ENCODE assay signal across 8 cellular contexts in genomic region chr7:141550694-141551079, GRCh38. TPM values are rescaled to one million over a fixed set of nuclear protein-coding genes. Genes with fewer than 3 reads are reported as not detected.
A peak's percentile ranks its signal among the peaks of the same experiment; 100 is the strongest.
DNase-seq lines count a peak whose midpoint lies in the region; ATAC-seq and TF ChIP-seq lines count a peak whose summit lies in the region.

No MANE protein-coding gene starts in this region.

- H3K9me3 Mint-ChIP-seq in memory B cell (no peaks in the 10 kb centered on the region), type B pancreatic cell (no peaks in the 10 kb centered on the region)

- no peaks in the 10 kb centered on the region for H3K4me1 ChIP-seq in NT2/D1 (ENCODE audit: insufficient read depth, insufficient read length)
- H3K4me1 ChIP-seq in colonic mucosa, result peaks cover 8% of the 10 kb centered on the region

- H3K27me3 ChIP-seq in NT2/D1 (ENCODE audit: insufficient read depth, insufficient read length) (no peaks in the 10 kb centered on the region), colonic mucosa (no peaks in the 10 kb centered on the region)

- H3K36me3 ChIP-seq in NT2/D1 (ENCODE audit: insufficient read depth, insufficient read length, low read length) (peaks cover 17% of the 10 kb centered on the region), colonic mucosa (no peaks in the 10 kb centered on the region)

- H3K4me3 Mint-ChIP-seq in memory B cell, result peak overlapping the region; percentile 86
- H3K4me3 Mint-ChIP-seq in type B pancreatic cell, result peak overlapping the region; percentile 92

- peaks cover 1% of the 10 kb centered on the region for H3K27me3 Mint-ChIP-seq in memory B cell
- no peaks in the 10 kb centered on the region for H3K27me3 Mint-ChIP-seq in type B pancreatic cell

- peak overlapping the region; percentile 86 for H3K9ac ChIP-seq in NT2/D1 (ENCODE audit: insufficient read length, low read depth)
- peak overlapping the region; percentile 58 to 92 for H3K9ac ChIP-seq in colonic mucosa (ENCODE audit: low read depth in 2 of 2, low read length in 2 of 2)

- H3K27ac ChIP-seq in colonic mucosa, result no peak overlapping the region

- H3K27ac Mint-ChIP-seq in memory B cell (peak overlapping the region; percentile 82), type B pancreatic cell (peak overlapping the region; percentile 63)

- H3K9me3 ChIP-seq in NT2/D1 (ENCODE audit: insufficient read depth, low read length), result no peaks in the 10 kb centered on the region
- no peaks in the 10 kb centered on the region for H3K9me3 ChIP-seq in colonic mucosa

- DNase-seq in AG20443 (ENCODE audit: low spot score), result peak; percentile 31
- no peak for DNase-seq in NT2/D1 (ENCODE audit: low read depth, low spot score)
- peak; percentile 19 for DNase-seq in colonic mucosa
- no peak for DNase-seq in memory B cell (ENCODE audit: low spot score in 2 of 2)
- DNase-seq in type B pancreatic cell (ENCODE audit: extremely low spot score, unreplicated experiment), result no peak
- no peak for DNase-seq in GOT3 (lab: John Stamatoyannopoulos, UW)

- H3K4me1 Mint-ChIP-seq in memory B cell (peaks cover 21% of the 10 kb centered on the region), type B pancreatic cell (ENCODE audit: unreplicated experiment) (peaks cover 20% of the 10 kb centered on the region)

- intact Hi-C loops in colonic mucosa (cut with DNase I), result no loop called here

- H3K36me3 Mint-ChIP-seq in memory B cell, result peaks cover 3% of the 10 kb centered on the region
- H3K36me3 Mint-ChIP-seq in type B pancreatic cell, result peaks cover 6% of the 10 kb centered on the region

- H3K4me3 ChIP-seq in NT2/D1 (ENCODE audit: insufficient read length, low read depth), result peak overlapping the region; percentile 92
- peak overlapping the region; percentile 92 for H3K4me3 ChIP-seq in colonic mucosa

- ATAC-seq in GM19372 (IDR thresholded peaks at IDR 0.05; ENCODE audit: low read depth, unreplicated experiment) (peak; percentile 5), memory B cell (ENCODE audit: low read depth) (no peak), HG02798 (IDR thresholded peaks at IDR 0.05; ENCODE audit: poor library complexity, unreplicated experiment) (no peak)

- no peak for TF ChIP-seq CTCF in colonic mucosa (IDR thresholded peaks at IDR 0.05)
- no peak for TF ChIP-seq CTCF in type B pancreatic cell (conservative IDR thresholded peaks at IDR 0.05)

RNA-seq across cellular contexts. Expression of gene AGK, which starts 0.5 kb away (rescaled TPM):
- 10 to 100 TPM; 19.6 to 21.1 TPM for total RNA-seq in colonic mucosa
- total RNA-seq in type B pancreatic cell (ENCODE audit: low replicate concordance), result 28.7 and 31.9 TPM in 2 replicates

Comparison
In these comparisons a context has a peak if more than half of its experiments do, and no peak if none do; other contexts are left out.
1. DNase-seq: peak in AG20443 (single experiment) and colonic mucosa (single experiment); none in NT2/D1 (single experiment), memory B cell (0 of 2), type B pancreatic cell (single experiment) and GOT3 (single experiment).